Comparison of ENCODE assay signal across 15 cellular contexts in genomic region chr14:73386342-73386741, GRCh38.
"Had no signal": no experiment of that assay in that cellular context is flagged by ENCODE, and none has a peak within 500 bp of the region (broad histone marks: within the 10 kb centered on the region; RNA-seq: fewer than 3 reads in every experiment).

No MANE protein-coding gene starts in this region.

- H3K4me3 ChIP-seq: adrenal gland, gastroesophageal sphincter, hepatocyte, lung, prostate gland, sigmoid colon, stomach, thyroid gland had no signal

- ATAC-seq: activated CD4-positive, CD25-positive, alpha-beta regulatory T cell treated with anti-CD3 and anti-CD28 coated beads, Interleukin-2, amount 50 U/mL, for 24 hours; gastroesophageal sphincter; natural killer cell had no signal

- H3K27me3 ChIP-seq: adrenal gland, gastroesophageal sphincter, hepatocyte, sigmoid colon, stomach, thyroid gland had no signal

- H3K4me2 ChIP-seq: hepatocyte had no signal

- H3K4me1 ChIP-seq: adrenal gland, prostate gland, sigmoid colon, thyroid gland had no signal

- H3K9me3 ChIP-seq: prostate gland, thyroid gland had no signal

- H3K27ac ChIP-seq: adrenal gland, gastroesophageal sphincter, hepatocyte, prostate gland, sigmoid colon, stomach, thyroid gland had no signal

- DNase-seq: activated naive CD4-positive, alpha-beta T cell treated with anti-CD3 and anti-CD28 coated beads, Interleukin-2, amount 50 U/mL, for 16 hours; activated T-cell treated with anti-CD3 and anti-CD28 coated beads, Interleukin-2, amount 50 U/mL, for 1 hour; adrenal gland; kidney glomerular epithelial cell; natural killer cell; nucleus accumbens; sigmoid colon; stimulated activated CD4-positive, alpha-beta T cell treated with anti-CD3 and anti-CD28 coated beads, Interleukin-4, amount 100 ng/mL, for 4 hours; stomach; thyroid gland had no signal

- H2AFZ ChIP-seq: hepatocyte had no signal

- H3K36me3 ChIP-seq: adrenal gland, gastroesophageal sphincter, prostate gland, thyroid gland had no signal
